Comparison of ENCODE assay signal across 8 cellular contexts in genomic region chr19:49335784-49336481, GRCh38. TPM values are rescaled to one million over a fixed set of nuclear protein-coding genes. Genes with fewer than 3 reads are reported as not detected.
A peak's percentile ranks its signal among the peaks of the same experiment; 100 is the strongest.
DNase-seq lines count a peak whose midpoint lies in the region; ATAC-seq and TF ChIP-seq lines count a peak whose summit lies in the region.

No MANE protein-coding gene starts in this region.

- no peaks in the 10 kb centered on the region for H3K36me3 ChIP-seq in Peyer's patch
- H3K36me3 ChIP-seq in effector memory CD4-positive, alpha-beta T cell (ENCODE audit: control insufficient read depth, insufficient read depth, low read length): peaks cover 35% of the 10 kb centered on the region

- no peak for TF ChIP-seq POLR2A in Peyer's patch (IDR thresholded peaks at IDR 0.05)

- no peak for DNase-seq in activated CD4-positive, CD25-positive, alpha-beta regulatory T cell (lab: John Stamatoyannopoulos, UW)
- DNase-seq in Peyer's patch (peak in 2 of 3 donors; percentile 37 to 43), NCI-H2171 (lab: John Stamatoyannopoulos, UW) (no peak), inferior parietal cortex (ENCODE audit: extremely low spot score) (no peak)
- DNase-seq in effector memory CD4-positive, alpha-beta T cell: no peak
- DNase-seq in stimulated activated naive CD8-positive, alpha-beta T cell treated with anti-CD3 and anti-CD28 coated beads, Interleukin-15, Interleukin-2, amounts not matched to agents 100 U/mL and 50 U/mL, for 24 hours: peak; percentile 43

- H3K4me3 ChIP-seq in Peyer's patch: peak overlapping the region; percentile 44 to 63 (median 53)
- peak overlapping the region; percentile 63 for H3K4me3 ChIP-seq in effector memory CD4-positive, alpha-beta T cell (ENCODE audit: insufficient read depth, low read depth, low read length, poor library complexity, severe bottlenecking)

- peak; percentile 11 to 41 for ATAC-seq in activated CD4-positive, CD25-positive, alpha-beta regulatory T cell treated with anti-CD3 and anti-CD28 coated beads, Interleukin-2, amount 50 U/mL, for 24 hours
- ATAC-seq in stimulated activated naive CD8-positive, alpha-beta T cell treated with anti-CD3 and anti-CD28 coated beads, Interleukin-15, Interleukin-2, amounts not matched to agents 100 U/mL and 50 U/mL, for 24 hours: peak; percentile 24
- ATAC-seq in GM18519 (IDR thresholded peaks at IDR 0.05; ENCODE audit: low FRiP score, unreplicated experiment): no peak

- no peak for TF ChIP-seq CTCF in Peyer's patch (IDR thresholded peaks at IDR 0.05)

- peak overlapping the region; percentile 40 to 89 (median 78) for H3K27ac ChIP-seq in Peyer's patch
- H3K27ac ChIP-seq in effector memory CD4-positive, alpha-beta T cell (ENCODE audit: insufficient read depth, low read length, poor library complexity, severe bottlenecking): peak overlapping the region; percentile 75

- H3K27me3 ChIP-seq in Peyer's patch: no peaks in the 10 kb centered on the region
- no peaks in the 10 kb centered on the region for H3K27me3 ChIP-seq in effector memory CD4-positive, alpha-beta T cell (replicated peaks; ENCODE audit: control insufficient read depth, insufficient read depth, low read length, poor library complexity, severe bottlenecking)

- peaks cover 0 to 39% (median 24%) of the 10 kb centered on the region in 4 donors for H3K4me1 ChIP-seq in Peyer's patch
- peaks cover 43% of the 10 kb centered on the region for H3K4me1 ChIP-seq in effector memory CD4-positive, alpha-beta T cell (ENCODE audit: control insufficient read depth, insufficient read depth, low read length, poor library complexity, severe bottlenecking)

- H3K9me3 ChIP-seq in Peyer's patch: no peaks in the 10 kb centered on the region
- H3K9me3 ChIP-seq in effector memory CD4-positive, alpha-beta T cell (ENCODE audit: control insufficient read depth, low read length): no peaks in the 10 kb centered on the region

RNA-seq across cellular contexts. Expression of gene CD37, which starts 0.7 kb away (rescaled TPM):
- total RNA-seq in Peyer's patch: 100 to 1,000 TPM in 1 of 4 donors, 10 to 100 TPM in 3; 12.3 to 203 (median 48.4) TPM

RNA-seq across cellular contexts. Expression of gene SLC6A16, which starts 10.9 kb away (rescaled TPM):
- total RNA-seq in Peyer's patch: 1 to 10 TPM in 1 of 4 donors, under 1 TPM in 1, not detected in 2; 0.27 to 5.8 TPM

RNA-seq across cellular contexts. Expression of gene TEAD2, which starts 26.3 kb away (rescaled TPM):
- total RNA-seq in Peyer's patch: 10 to 100 TPM in 1 of 4 donors, 1 to 10 TPM in 3; 1.2 to 28.1 (median 7.9) TPM

RNA-seq across cellular contexts. Expression of gene DKKL1, which starts 27.7 kb away (rescaled TPM):
- total RNA-seq in Peyer's patch: not detected

RNA-seq across cellular contexts. Expression of gene KASH5, which starts 52.1 kb away (rescaled TPM):
- not detected for total RNA-seq in Peyer's patch

Comparison
In these comparisons a context has a peak if more than half of its experiments do, and no peak if none do; other contexts are left out.
1. DNase-seq: peak in Peyer's patch (2 of 3) and stimulated activated naive CD8-positive, alpha-beta T cell treated with anti-CD3 and anti-CD28 coated beads, Interleukin-15, Interleukin-2, amounts not matched to agents 100 U/mL and 50 U/mL, for 24 hours (single experiment); none in activated CD4-positive, CD25-positive, alpha-beta regulatory T cell (0 of 4), effector memory CD4-positive, alpha-beta T cell (0 of 3), NCI-H2171 (single experiment) and inferior parietal cortex (single experiment).